ENCODE assay signal across 28 cellular contexts in genomic region chr15:81573098-81573746, GRCh38.
DNase-seq lines count a peak whose midpoint lies in the region; ATAC-seq lines count a peak whose summit lies in the region.
"Had no signal": no experiment of that assay in that cellular context is flagged by ENCODE, and none has a peak within 500 bp of the region (broad histone marks: within the 10 kb centered on the region; RNA-seq: fewer than 3 reads in every experiment).

No MANE protein-coding gene starts in this region.

- H3K4ac ChIP-seq in mesendoderm (ENCODE audit: low read depth, low read length) = no peak overlapping the region

- ATAC-seq in HG03354 (IDR thresholded peaks at IDR 0.05; ENCODE audit: poor library complexity, severe bottlenecking, unreplicated experiment) = peak; percentile 59
- ATAC-seq in GM21737 (IDR thresholded peaks at IDR 0.05; ENCODE audit: unreplicated experiment) = no peak
- ATAC-seq: activated CD8-positive, alpha-beta T cell treated with anti-CD3 and anti-CD28 coated beads for 36 hours; mucosa of descending colon; natural killer cell treated with Interleukin-12 subunit alpha and Interleukin-12 subunit beta and Interleukin-15 and Interleukin-18, amount 100 ng/mL, for 72 hours; stimulated activated naive CD8-positive, alpha-beta T cell treated with anti-CD3 and anti-CD28 coated beads, Interleukin-15, amount 100 ng/mL, for 72 hours had no signal

- no peak overlapping the region for H2BK15ac ChIP-seq in mesendoderm (replicated peaks; ENCODE audit: low read depth)

- no peaks in the 10 kb centered on the region for H3K27me3 ChIP-seq in mesendoderm (ENCODE audit: insufficient read depth, low read length, poor library complexity)
- H3K27me3 ChIP-seq: breast epithelium, ovary, thyroid gland had no signal

- no peaks in the 10 kb centered on the region for H3K4me1 ChIP-seq in mesendoderm (ENCODE audit: control insufficient read depth, low read depth, low read length)
- H3K4me1 ChIP-seq: breast epithelium, thyroid gland had no signal

- no peak overlapping the region for H4K8ac ChIP-seq in mesendoderm (ENCODE audit: low read depth, low read length)

- no peak overlapping the region for H2BK120ac ChIP-seq in mesendoderm (ENCODE audit: low read depth, low read length)

- no peaks in the 10 kb centered on the region for H3K36me3 ChIP-seq in mesendoderm (ENCODE audit: control insufficient read depth, insufficient read depth, low read length)
- H3K36me3 ChIP-seq: breast epithelium, ovary, thyroid gland had no signal

- no CpG with 5 or more reads among the region's 9 CpGs for WGBS in mesendoderm (ENCODE audit: extremely low coverage, insufficient coverage, low lambda C conversion rate)

- DNase-seq in NCI-H2107 treated with DMSO at 0.1 percent for 48 hours (lab: John Stamatoyannopoulos, UW; ENCODE audit: unreplicated experiment) (peak; percentile 33), NCI-H2107 (lab: John Stamatoyannopoulos, UW) (no peak), NCI-H510A treated with DMSO at 0.1 percent for 48 hours (lab: John Stamatoyannopoulos, UW) (peak; percentile 67), mesendoderm (peak; percentile 60), GF-D8 (lab: John Stamatoyannopoulos, UW) (no peak), NCI-H2081 treated with DMSO at 0.1 percent for 48 hours (lab: John Stamatoyannopoulos, UW) (no peak)
- DNase-seq: activated CD8-positive, alpha-beta T cell treated with anti-CD3 and anti-CD28 coated beads for 36 hours; AML-193; CD4-positive, alpha-beta T cell; effector CD4-positive, alpha-beta T cell; GM23248; head of caudate nucleus; mucosa of descending colon; NCI-H1048; NCI-H2029; NCI-H69; ovary; small intestine; stimulated activated CD4-positive, alpha-beta T cell treated with anti-CD3 and anti-CD28 coated beads, Interleukin-1b, Interleukin-23, amount 100 ng/mL, for 48 hours; stimulated activated CD8-positive, alpha-beta memory T cell treated with anti-CD3 and anti-CD28 coated beads, Interleukin-4, amount 100 ng/mL, for 48 hours; stimulated activated naive CD8-positive, alpha-beta T cell treated with anti-CD3 and anti-CD28 coated beads, Interleukin-15, amount 100 ng/mL, for 72 hours; thyroid gland had no signal

- H3K79me1 ChIP-seq in mesendoderm (ENCODE audit: low read length) = no peaks in the 10 kb centered on the region

- H3K18ac ChIP-seq in mesendoderm (ENCODE audit: low read length) = no peak overlapping the region

- H2BK5ac ChIP-seq in mesendoderm (ENCODE audit: low read length) = no peak overlapping the region

- H2AK5ac ChIP-seq in mesendoderm (ENCODE audit: low read length) = no peak overlapping the region

- no peak overlapping the region for H4K5ac ChIP-seq in mesendoderm (ENCODE audit: low read length)

- no peak overlapping the region for H3K4me2 ChIP-seq in mesendoderm (ENCODE audit: low read length)

- no peak overlapping the region for H3K9ac ChIP-seq in mesendoderm (ENCODE audit: low read length)
- H3K9ac ChIP-seq: GM23248 had no signal

- H3K79me2 ChIP-seq in mesendoderm (ENCODE audit: control insufficient read depth, insufficient read depth, low read length) = no peaks in the 10 kb centered on the region

- no peak overlapping the region for H3K23ac ChIP-seq in mesendoderm (ENCODE audit: low read length)

- no peak overlapping the region for H3K56ac ChIP-seq in mesendoderm (ENCODE audit: low read length)

- no peak overlapping the region for H3K4me3 ChIP-seq in mesendoderm (ENCODE audit: low read length)
- H3K4me3 ChIP-seq: breast epithelium, GM23248, lung, mucosa of descending colon, ovary, thyroid gland had no signal

- H3K27ac ChIP-seq in mesendoderm (ENCODE audit: low read depth, low read length) = no peak overlapping the region
- H3K27ac ChIP-seq: breast epithelium, GM23248, ovary, RWPE1, thyroid gland had no signal

Comparison
In these comparisons a context has a peak if more than half of its experiments do, and no peak if none do; other contexts are left out.
1. DNase-seq: peak in NCI-H2107 treated with DMSO at 0.1 percent for 48 hours (single experiment), NCI-H510A treated with DMSO at 0.1 percent for 48 hours (single experiment) and mesendoderm (single experiment); none in NCI-H2107 (single experiment), GF-D8 (single experiment) and NCI-H2081 treated with DMSO at 0.1 percent for 48 hours (single experiment).